In genomic region chr19:48755787-48756674, GRCh38 we compare ENCODE assay signal across 24 cellular contexts. TPM values are rescaled to one million over a fixed set of nuclear protein-coding genes. Genes with fewer than 3 reads are reported as not detected.
"Had no signal": no experiment of that assay in that cellular context is flagged by ENCODE, and none has a peak within 500 bp of the region (broad histone marks: within the 10 kb centered on the region; RNA-seq: fewer than 3 reads in every experiment).

No MANE protein-coding gene starts in this region.

- H3K27me3 ChIP-seq: thyroid gland had no signal

- H3K27ac Mint-ChIP-seq: activated CD4-positive, alpha-beta T cell treated with anti-CD3 and anti-CD28 coated beads, Interleukin-2, amount 10 ng/mL, durations not matched to agents 24 days and 14 days; activated CD8-positive, alpha-beta T cell treated with anti-CD3 and anti-CD28 coated beads for 36 hours; activated naive CD4-positive, alpha-beta T cell treated with anti-CD3 and anti-CD28 coated beads for 36 hours; activated T-cell treated with anti-CD3 and anti-CD28 coated beads, Interleukin-2, amount 50 U/mL, for 24 hours; activated T-helper 2 cell treated with anti-CD3 and anti-CD28 coated beads, Interferon-gamma antibody, Interleukin-2, Interleukin-4, amounts not matched to agents 10 μg/mL and 5 μg/mL and 100 μg/mL, durations not matched to agents 14 hours and 24 hours and 36 hours; brain; immature natural killer cell; naive thymus-derived CD8-positive, alpha-beta T cell had no signal

- H3K36me3 Mint-ChIP-seq: brain; immature natural killer cell; naive thymus-derived CD8-positive, alpha-beta T cell had no signal

- H3K27ac ChIP-seq: foreskin keratinocyte, parathyroid adenoma, sigmoid colon, spleen, thyroid gland had no signal

- ATAC-seq: activated CD8-positive, alpha-beta T cell treated with anti-CD3 and anti-CD28 coated beads for 36 hours; foreskin keratinocyte; naive thymus-derived CD8-positive, alpha-beta T cell had no signal

- H3K4me3 ChIP-seq: sigmoid colon, spleen, thyroid gland had no signal

- H3K4me3 Mint-ChIP-seq: activated CD4-positive, alpha-beta T cell treated with anti-CD3 and anti-CD28 coated beads, Interleukin-2, amount 10 ng/mL, durations not matched to agents 24 days and 14 days; activated CD8-positive, alpha-beta T cell treated with anti-CD3 and anti-CD28 coated beads for 36 hours; activated naive CD4-positive, alpha-beta T cell treated with anti-CD3 and anti-CD28 coated beads for 36 hours; activated T-cell treated with anti-CD3 and anti-CD28 coated beads, Interleukin-2, amount 50 U/mL, for 24 hours; brain; immature natural killer cell; naive thymus-derived CD8-positive, alpha-beta T cell had no signal

- H3K4me1 ChIP-seq: foreskin keratinocyte had no signal

- H3K9me3 Mint-ChIP-seq: activated CD4-positive, alpha-beta T cell treated with anti-CD3 and anti-CD28 coated beads, Interleukin-2, amount 10 ng/mL, durations not matched to agents 24 days and 14 days; activated CD8-positive, alpha-beta T cell treated with anti-CD3 and anti-CD28 coated beads for 36 hours; activated naive CD4-positive, alpha-beta T cell treated with anti-CD3 and anti-CD28 coated beads for 36 hours; activated T-cell treated with anti-CD3 and anti-CD28 coated beads, Interleukin-2, amount 50 U/mL, for 24 hours; activated T-helper 2 cell treated with anti-CD3 and anti-CD28 coated beads, Interferon-gamma antibody, Interleukin-2, Interleukin-4, amounts not matched to agents 10 μg/mL and 5 μg/mL and 100 μg/mL, durations not matched to agents 14 hours and 24 hours and 36 hours; naive thymus-derived CD8-positive, alpha-beta T cell had no signal

- H3K36me3 ChIP-seq: sigmoid colon, spleen, thyroid gland had no signal

- H3K9ac ChIP-seq: parathyroid adenoma had no signal

- DNase-seq: activated CD4-positive, alpha-beta T cell treated with anti-CD3 and anti-CD28 coated beads, Interleukin-2, amount 10 ng/mL, durations not matched to agents 24 days and 14 days; activated CD8-positive, alpha-beta T cell treated with anti-CD3 and anti-CD28 coated beads for 36 hours; activated naive CD4-positive, alpha-beta T cell treated with anti-CD3 and anti-CD28 coated beads for 36 hours; activated T-cell treated with anti-CD3 and anti-CD28 coated beads, Interleukin-2, amount 50 U/mL, for 24 hours; anterior cingulate cortex; caudate nucleus; foreskin keratinocyte; glutamatergic neuron; immature natural killer cell; mesenchymal stem cell; naive thymus-derived CD8-positive, alpha-beta T cell; sigmoid colon; spleen; stimulated activated CD8-positive, alpha-beta memory T cell treated with anti-CD3 and anti-CD28 coated beads, Interleukin-4, amount 100 ng/mL, for 48 hours; stimulated activated naive CD4-positive, alpha-beta T cell; T1000; thyroid gland had no signal

- H3K9me3 ChIP-seq: sigmoid colon, spleen, thyroid gland had no signal

- H2AFZ ChIP-seq: parathyroid adenoma had no signal

RNA-seq across cellular contexts. Expression of gene FGF21, which starts 0.7 kb away (rescaled TPM):
- total RNA-seq: activated CD4-positive, alpha-beta T cell treated with anti-CD3 and anti-CD28 coated beads, Interleukin-2, amount 10 ng/mL, durations not matched to agents 24 days and 14 days; activated CD8-positive, alpha-beta T cell treated with anti-CD3 and anti-CD28 coated beads for 36 hours; activated naive CD4-positive, alpha-beta T cell treated with anti-CD3 and anti-CD28 coated beads for 36 hours; activated T-helper 2 cell treated with anti-CD3 and anti-CD28 coated beads, Interferon-gamma antibody, Interleukin-2, Interleukin-4, amounts not matched to agents 10 μg/mL and 5 μg/mL and 100 μg/mL, durations not matched to agents 14 hours and 24 hours and 36 hours; epithelial cell of proximal tubule; fibroblast of lung; foreskin keratinocyte; lower leg skin; naive thymus-derived CD8-positive, alpha-beta T cell; sigmoid colon; spleen; thyroid gland; ureter had no signal
- polyA plus RNA-seq: fibroblast of lung; foreskin keratinocyte; immature natural killer cell; naive thymus-derived CD8-positive, alpha-beta T cell; sigmoid colon; spleen had no signal

RNA-seq across cellular contexts. Expression of gene FUT1, which starts 3.6 kb away (rescaled TPM):
- total RNA-seq: naive thymus-derived CD8-positive, alpha-beta T cell had no signal
- polyA plus RNA-seq: immature natural killer cell; naive thymus-derived CD8-positive, alpha-beta T cell had no signal

RNA-seq across cellular contexts. Expression of gene IZUMO1, which starts 9.3 kb away (rescaled TPM):
- total RNA-seq: activated CD8-positive, alpha-beta T cell treated with anti-CD3 and anti-CD28 coated beads for 36 hours; activated naive CD4-positive, alpha-beta T cell treated with anti-CD3 and anti-CD28 coated beads for 36 hours; epithelial cell of proximal tubule; fibroblast of lung; lower leg skin; naive thymus-derived CD8-positive, alpha-beta T cell; sigmoid colon had no signal
- polyA plus RNA-seq: fibroblast of lung; immature natural killer cell; naive thymus-derived CD8-positive, alpha-beta T cell had no signal
